In the genomic region with DNA sequence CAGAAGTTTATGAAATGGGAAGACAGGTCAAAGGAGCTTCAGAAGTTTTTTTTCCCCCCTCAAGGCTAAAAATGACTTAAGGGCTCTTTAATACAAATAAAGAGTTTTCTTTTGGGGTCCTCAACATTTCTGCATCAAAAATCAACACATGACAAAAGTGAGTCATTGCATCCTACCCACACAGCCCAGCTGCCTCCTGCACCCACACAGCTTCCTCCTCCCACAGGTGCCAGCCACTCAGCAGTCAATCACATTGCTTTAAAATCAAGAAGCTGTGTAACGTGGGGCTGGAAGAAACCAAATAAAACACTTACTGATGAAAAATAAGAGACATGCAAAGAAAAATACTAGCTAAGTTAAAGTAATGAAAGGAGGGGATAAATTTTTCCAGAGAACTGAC, we compare ENCODE assay signal across 1 cellular context.
TF ChIP-seq lines count a peak whose summit lies in the region.

No MANE protein-coding gene starts in this region.

TF ChIP-seq in WTC11, 78 proteins besides CTCF, POLR2A, EP300 and RAD21 (continued from another document):
- TF ChIP-seq ARID4B (CRISPR knock-in tag; IDR thresholded peaks at IDR 0.05; ENCODE audit: borderline replicate concordance), result no peak
- TF ChIP-seq AFF4 (CRISPR knock-in tag; IDR thresholded peaks at IDR 0.05; ENCODE audit: borderline replicate concordance), result no peak
- TF ChIP-seq ZBTB21 (CRISPR knock-in tag; IDR thresholded peaks at IDR 0.05; ENCODE audit: borderline replicate concordance), result no peak
- TF ChIP-seq NFE2L1 (CRISPR knock-in tag; IDR thresholded peaks at IDR 0.05), result no peak
- TF ChIP-seq ZNF423 (CRISPR knock-in tag; IDR thresholded peaks at IDR 0.05), result no peak
- TF ChIP-seq, protein P1, sequence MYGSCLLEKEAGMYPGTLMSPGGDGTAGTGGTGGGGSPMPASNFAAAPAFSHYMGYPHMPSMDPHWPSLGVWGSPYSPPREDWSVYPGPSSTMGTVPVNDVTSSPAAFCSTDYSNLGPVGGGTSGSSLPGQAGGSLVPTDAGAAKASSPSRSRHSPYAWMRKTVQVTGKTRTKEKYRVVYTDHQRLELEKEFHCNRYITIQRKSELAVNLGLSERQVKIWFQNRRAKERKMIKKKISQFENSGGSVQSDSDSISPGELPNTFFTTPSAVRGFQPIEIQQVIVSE (CRISPR knock-in tag; IDR thresholded peaks at IDR 0.05; ENCODE audit: borderline replicate concordance), result no peak
